In genomic region chr7:117612637-117613036, GRCh38 we compare ENCODE assay signal across 1 cellular context.
TF ChIP-seq lines count a peak whose summit lies in the region.

No MANE protein-coding gene starts in this region.

TF ChIP-seq in H1, 55 proteins besides CTCF, POLR2A, EP300 and RAD21 (continued from another document):
- TF ChIP-seq ATF2 (IDR thresholded peaks at IDR 0.05; ENCODE audit: low read length) (no peak), TAF7 (optimal IDR thresholded peaks at IDR 0.05; ENCODE audit: borderline replicate concordance, low read depth, low read length) (no peak), SUZ12 (IDR thresholded peaks at IDR 0.05; ENCODE audit: low read length) (no peak), CHD1 (IDR thresholded peaks at IDR 0.05; ENCODE audit: low read depth, low read length) (no peak), SP4 (IDR thresholded peaks at IDR 0.05; ENCODE audit: low read length) (no peak), JUN (IDR thresholded peaks at IDR 0.05; ENCODE audit: low read depth, low read length) (no peak), NRF1 (IDR thresholded peaks at IDR 0.05; ENCODE audit: low read depth, low read length) (no peak)
